8 cellular contexts compared by ENCODE assay signal in the genomic region with DNA sequence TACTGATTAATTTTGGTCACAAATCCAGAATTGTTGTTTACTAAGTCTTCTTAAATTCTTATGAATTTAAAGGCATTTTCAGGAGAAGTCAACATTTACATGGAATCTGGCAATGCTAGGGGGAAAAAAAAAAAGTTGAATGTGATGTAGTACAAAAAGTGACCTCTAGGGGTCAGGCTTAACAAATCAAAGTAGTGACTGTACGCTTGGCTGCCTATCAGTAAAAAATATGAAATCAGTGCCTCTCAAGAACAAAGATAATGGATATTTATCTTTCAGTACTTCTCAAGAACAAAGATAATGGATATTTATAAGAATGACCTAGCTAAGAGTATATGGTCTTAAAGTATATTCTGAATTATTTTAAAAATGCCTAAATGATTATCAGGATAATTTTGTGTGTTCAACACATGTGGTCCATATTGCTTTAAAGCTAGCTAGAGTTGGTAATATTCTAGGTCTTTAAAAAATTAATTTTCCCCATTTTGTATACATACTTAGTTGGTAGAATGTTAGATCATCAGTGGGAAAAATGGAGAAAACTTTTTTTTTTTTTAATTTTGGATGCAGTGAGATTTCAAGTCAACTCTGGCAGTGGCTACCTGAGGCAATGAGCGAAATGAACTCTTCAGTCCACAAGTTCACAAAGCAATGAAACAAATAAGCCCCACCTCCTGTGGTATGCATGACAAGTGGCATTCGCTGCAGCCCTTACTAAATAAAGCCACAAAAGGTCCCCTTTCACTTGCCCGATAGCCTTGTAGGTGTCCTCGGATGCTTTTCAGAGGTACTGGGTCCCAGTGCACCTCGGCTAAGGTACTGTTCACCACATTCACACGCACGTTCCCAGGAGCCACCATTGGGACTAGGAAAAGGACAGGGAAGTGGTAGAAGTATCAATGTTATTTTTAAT. TPM values are rescaled to one million over a fixed set of nuclear protein-coding genes. Genes with fewer than 3 reads are reported as not detected.
DNase-seq lines count a peak whose midpoint lies in the region; ATAC-seq and TF ChIP-seq lines count a peak whose summit lies in the region.

No MANE protein-coding gene starts in this region.

- H3K27ac ChIP-seq in DOHH2 (ENCODE audit: low read depth, low read length): no peak overlapping the region
- H3K27ac ChIP-seq in body of pancreas: no peak overlapping the region
- H3K27ac ChIP-seq in thyroid gland: no peak overlapping the region

- H3K4me1 Mint-ChIP-seq in immature natural killer cell: no peaks in the 10 kb centered on the region

- TF ChIP-seq POLR2A in body of pancreas (IDR thresholded peaks at IDR 0.05): no peak
- TF ChIP-seq POLR2A in thyroid gland (IDR thresholded peaks at IDR 0.05): no peak

- no peaks in the 10 kb centered on the region for H3K9me3 Mint-ChIP-seq in immature natural killer cell

- WGBS in body of pancreas, 2 donors: 56 to 69% methylated on average over 8 of the region's 8 CpGs
- WGBS in thyroid gland, 2 donors: 53 to 56% methylated on average over 8 of the region's 8 CpGs

- H3K27me3 Mint-ChIP-seq in immature natural killer cell (ENCODE audit: low read depth in 3 of 3): peaks cover 2 to 8% (median 3%) of the 10 kb centered on the region in 3 donors

- H3K4me1 ChIP-seq in DOHH2 (ENCODE audit: control insufficient read depth, low read length) (no peaks in the 10 kb centered on the region), body of pancreas (peaks cover 10% of the 10 kb centered on the region), thyroid gland (no peaks in the 10 kb centered on the region)

- H3K9me3 ChIP-seq in DOHH2 (ENCODE audit: control insufficient read depth, insufficient read depth, low read length): no peaks in the 10 kb centered on the region
- no peaks in the 10 kb centered on the region for H3K9me3 ChIP-seq in body of pancreas
- H3K9me3 ChIP-seq in thyroid gland: no peaks in the 10 kb centered on the region

- no peaks in the 10 kb centered on the region for H3K36me3 Mint-ChIP-seq in immature natural killer cell

- H3K27ac Mint-ChIP-seq in immature natural killer cell: no peak overlapping the region

- intact Hi-C loops in body of pancreas (cut with DNase I): loop anchor here (10.0 kb wide), 1 partner anchor 303 kb away; no protein-coding TSS in a partner anchor
- intact Hi-C loops in thyroid gland (cut with DNase I): loop anchor here (10.0 kb wide), 2 partner anchors 273 to 313 kb away; a partner anchor contains a TSS

- ATAC-seq in HG02852 (IDR thresholded peaks at IDR 0.05; ENCODE audit: unreplicated experiment): peak; percentile 43
- peak; percentile 64 for ATAC-seq in body of pancreas

- H3K9me2 ChIP-seq in DOHH2 (replicated peaks; ENCODE audit: control insufficient read depth, low read length): no peaks in the 10 kb centered on the region

- peak; percentile 78 for DNase-seq in NCI-H2227 treated with DMSO at 0.1 percent for 48 hours (lab: John Stamatoyannopoulos, UW)
- no peak for DNase-seq in body of pancreas
- DNase-seq in immature natural killer cell: peak; percentile 8 to 23 (median 19)
- no peak for DNase-seq in thyroid gland
- DNase-seq in ecto neural progenitor cell (ENCODE audit: low spot score): no peak
- DNase-seq in activated CD4-positive, alpha-beta T cell treated with anti-CD3 and anti-CD28 coated beads for 48 hours: no peak

- H3K4me2 ChIP-seq in DOHH2 (ENCODE audit: low read length): no peak overlapping the region

- H3K4me3 ChIP-seq in DOHH2 (ENCODE audit: low read length) (no peak overlapping the region), body of pancreas (no peak overlapping the region), thyroid gland (replicated peaks in 1 of 3) (no peak overlapping the region)

- no peaks in the 10 kb centered on the region for H3K79me2 ChIP-seq in DOHH2 (ENCODE audit: control insufficient read depth, low read length)

- H3K36me3 ChIP-seq in DOHH2 (ENCODE audit: control insufficient read depth, low read length): no peaks in the 10 kb centered on the region
- no peaks in the 10 kb centered on the region for H3K36me3 ChIP-seq in body of pancreas (replicated peaks in 1 of 2; ENCODE audit: insufficient read depth in 1 of 2, low read depth in 2 of 2)
- no peaks in the 10 kb centered on the region for H3K36me3 ChIP-seq in thyroid gland

- H3F3A ChIP-seq in DOHH2 (ENCODE audit: control insufficient read depth, insufficient read depth): no peaks in the 10 kb centered on the region

- no peak overlapping the region for H3K4me3 Mint-ChIP-seq in immature natural killer cell

- no peaks in the 10 kb centered on the region for H3K27me3 ChIP-seq in DOHH2 (ENCODE audit: control insufficient read depth, low read length)
- H3K27me3 ChIP-seq in body of pancreas: no peaks in the 10 kb centered on the region
- no peaks in the 10 kb centered on the region for H3K27me3 ChIP-seq in thyroid gland

- H4K20me1 ChIP-seq in DOHH2 (ENCODE audit: control insufficient read depth, insufficient read depth, low read depth, low read length): no peaks in the 10 kb centered on the region

- TF ChIP-seq CTCF in DOHH2 (IDR thresholded peaks at IDR 0.05; ENCODE audit: low read depth, low read length, poor library complexity, severe bottlenecking): peak; percentile 76
- peak; percentile 26 to 92 (median 74) for TF ChIP-seq CTCF in body of pancreas (IDR thresholded peaks at IDR 0.05)
- TF ChIP-seq CTCF in thyroid gland (IDR thresholded peaks at IDR 0.05): peak; percentile 47 to 94 (median 66)

RNA-seq across cellular contexts. Expression of a gene that starts 51.2 kb away (rescaled TPM):
- total RNA-seq in body of pancreas (1 to 10 TPM in 1 of 2 donors, under 1 TPM in 1; 0.26 to 2.0 TPM), thyroid gland (1 to 10 TPM in 2 of 4 donors, under 1 TPM in 2; 0.15 to 8.1 (median 1.7) TPM)
- not detected for polyA plus RNA-seq in immature natural killer cell

Comparison
In these comparisons a context has a peak if more than half of its experiments do, and no peak if none do; other contexts are left out.
1. DNase-seq: peak in NCI-H2227 treated with DMSO at 0.1 percent for 48 hours (single experiment) and immature natural killer cell (3 of 3); none in body of pancreas (0 of 4), thyroid gland (0 of 2), ecto neural progenitor cell (single experiment) and activated CD4-positive, alpha-beta T cell treated with anti-CD3 and anti-CD28 coated beads for 48 hours (single experiment).
2. Peak in every context shown above with its lines, with median percentiles within 50 percentile points of each other: CTCF ChIP-seq.